1 cellular context compared by ENCODE assay signal in the genomic region with DNA sequence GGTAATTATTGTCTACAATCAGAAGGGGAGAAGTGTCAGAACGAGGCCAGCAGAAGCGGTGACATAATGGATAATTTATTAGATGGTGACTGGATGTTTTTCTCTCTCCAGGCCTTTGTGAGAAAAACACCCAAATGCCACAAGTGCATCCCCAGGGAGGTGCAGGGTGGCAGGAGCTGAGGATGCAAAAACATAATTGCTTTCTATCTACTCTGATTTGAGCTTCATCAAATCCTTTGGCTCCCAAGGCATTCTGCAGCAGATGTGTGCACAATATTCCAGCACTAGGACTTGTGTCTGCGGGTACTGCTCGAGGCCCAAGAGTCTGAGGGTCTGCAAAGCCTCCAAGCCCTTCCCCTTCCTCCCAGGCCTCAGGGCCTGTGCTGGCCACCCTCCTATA.
TF ChIP-seq lines count a peak whose summit lies in the region.

No MANE protein-coding gene starts in this region.

TF ChIP-seq in GM23338, 12 proteins besides CTCF, POLR2A, EP300 and RAD21 (continued from another document):
- TF ChIP-seq ZNF462 (CRISPR knock-in tag; IDR thresholded peaks at IDR 0.05), result no peak
- no peak for TF ChIP-seq STAT1 (IDR thresholded peaks at IDR 0.05; ENCODE audit: unreplicated experiment)
